Comparison of ENCODE assay signal across 8 cellular contexts in genomic region chr17:21041753-21042433, GRCh38.
DNase-seq lines count a peak whose midpoint lies in the region; ATAC-seq and TF ChIP-seq lines count a peak whose summit lies in the region.

No MANE protein-coding gene starts in this region.

- H3K4me3 ChIP-seq in brain microvascular endothelial cell (ENCODE audit: low read depth, low read length) (peak overlapping the region; percentile 84), iPS-18c (ENCODE audit: insufficient read depth, low read depth, low read length) (peak overlapping the region; percentile 99), skeletal muscle cell (ENCODE audit: low read depth, low read length) (peak overlapping the region; percentile 95)

- no peaks in the 10 kb centered on the region for H3K9me3 ChIP-seq in iPS-18c (ENCODE audit: control insufficient read depth, insufficient read depth, low read length)

- no peak for ATAC-seq in GM18519 (IDR thresholded peaks at IDR 0.05; ENCODE audit: low FRiP score, unreplicated experiment)

- TF ChIP-seq CTCF in brain microvascular endothelial cell (IDR thresholded peaks at IDR 0.05; ENCODE audit: low read depth, low read length, missing control alignments): no peak

- peaks cover 7% of the 10 kb centered on the region for H3K36me3 ChIP-seq in brain microvascular endothelial cell (replicated peaks)

- H3K27me3 ChIP-seq in brain microvascular endothelial cell (replicated peaks): no peaks in the 10 kb centered on the region

- DNase-seq in NCI-H2029 (lab: John Stamatoyannopoulos, UW) (peak; percentile 51), NCI-H2029 treated with DMSO at 0.1 percent for 48 hours (lab: John Stamatoyannopoulos, UW) (no peak), NCI-H1436 (lab: John Stamatoyannopoulos, UW) (peak; percentile 89), UCSD-AML1 (lab: John Stamatoyannopoulos, UW; ENCODE audit: unreplicated experiment) (peak; percentile 78), brain microvascular endothelial cell (peak; percentile 63), skeletal muscle cell (ENCODE audit: low read depth) (peak; percentile 45)

- in situ Hi-C loops in brain microvascular endothelial cell (cut with HindIII; ENCODE audit: low pct_ligation_motif_present, low sequenced_read_pairs): no loop called here

- H3K27ac ChIP-seq in brain microvascular endothelial cell: peak overlapping the region; percentile 96
